8 cellular contexts compared by ENCODE assay signal in the genomic region with DNA sequence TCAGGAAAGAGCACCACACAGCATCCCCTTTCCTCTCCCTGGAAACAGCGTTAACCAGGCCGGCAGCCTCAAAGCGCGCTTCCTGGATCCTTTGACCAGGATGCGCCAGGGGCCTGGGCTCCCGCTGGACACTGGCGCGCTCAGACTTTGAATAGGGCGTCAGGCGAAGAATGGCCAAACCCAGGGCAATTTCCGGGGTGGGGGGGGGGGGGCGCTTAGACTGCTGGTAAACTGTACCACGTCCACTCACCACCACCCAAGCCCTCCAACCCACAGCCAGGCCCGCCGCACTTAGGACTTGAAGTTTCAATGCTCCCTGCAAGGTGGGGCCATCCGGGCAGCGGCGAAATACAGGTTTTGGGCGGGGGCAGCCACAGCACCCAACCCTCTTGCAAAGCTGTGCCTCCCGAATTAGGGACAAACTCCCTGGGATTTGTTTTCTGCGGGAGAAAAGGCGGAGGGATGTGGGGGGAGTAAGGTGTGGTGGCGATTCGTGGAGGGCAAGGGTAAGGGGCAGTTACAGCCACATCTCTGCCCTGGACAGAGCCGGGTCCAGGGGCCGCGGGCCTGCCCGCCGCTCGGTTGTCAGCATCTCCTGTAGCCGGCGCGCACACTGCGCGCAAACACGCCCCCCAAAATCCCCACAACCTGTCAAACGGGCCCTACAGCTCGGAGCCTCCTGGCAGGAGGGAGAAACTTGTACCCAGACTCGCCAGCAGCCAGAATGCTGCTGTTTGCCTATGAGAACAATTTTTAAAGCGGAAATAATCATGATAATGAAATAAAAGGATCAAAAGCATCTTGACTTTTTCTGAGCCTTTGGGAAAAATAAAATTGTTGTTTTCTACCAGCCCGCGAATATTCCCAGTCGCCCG.
DNase-seq lines count a peak whose midpoint lies in the region; TF ChIP-seq lines count a peak whose summit lies in the region.

No MANE protein-coding gene starts in this region.

- peaks cover 6% of the 10 kb centered on the region for H3K4me1 Mint-ChIP-seq in T-helper 1 cell treated with Interleukin-12 subunit alpha and Interleukin-12 subunit beta and Interleukin-4 antibody, amounts not matched to agents 30 μg/mL and 1 μg/mL, for 36 hours (ENCODE audit: low read depth)

- peak overlapping the region in 3 of 5 donors; percentile 20 to 60 (median 52) for H3K9ac ChIP-seq in subcutaneous abdominal adipose tissue (ENCODE audit: low read length in 5 of 5)

- no peaks in the 10 kb centered on the region for H3K9me3 ChIP-seq in subcutaneous abdominal adipose tissue (ENCODE audit: control insufficient read depth in 5 of 5, low read length in 5 of 5)

- no peaks in the 10 kb centered on the region for H3K27me3 ChIP-seq in subcutaneous abdominal adipose tissue (ENCODE audit: control insufficient read depth in 5 of 5, insufficient read depth in 4 of 5, low read length in 5 of 5)

- peak overlapping the region; percentile 61 for H3K4me3 ChIP-seq in WI38 (ENCODE audit: low read depth, low read length)
- H3K4me3 ChIP-seq in subcutaneous abdominal adipose tissue (ENCODE audit: low read depth in 1 of 5, low read length in 5 of 5): peak overlapping the region; percentile 59 to 84 (median 78)

- TF ChIP-seq CTCF in WI38 (IDR thresholded peaks at IDR 0.05; ENCODE audit: low read depth, low read length): no peak

- H3K36me3 Mint-ChIP-seq in T-helper 1 cell treated with Interleukin-12 subunit alpha and Interleukin-12 subunit beta and Interleukin-4 antibody, amounts not matched to agents 30 μg/mL and 1 μg/mL, for 36 hours (ENCODE audit: low read depth): peaks cover 3% of the 10 kb centered on the region

- H3K4me1 ChIP-seq in subcutaneous abdominal adipose tissue (ENCODE audit: control insufficient read depth in 5 of 5, insufficient read depth in 5 of 5, low read length in 5 of 5): peaks cover 0 to 23% (median 19%) of the 10 kb centered on the region in 5 donors

- peaks cover 67% of the 10 kb centered on the region for H3K27me3 Mint-ChIP-seq in T-helper 1 cell treated with Interleukin-12 subunit alpha and Interleukin-12 subunit beta and Interleukin-4 antibody, amounts not matched to agents 30 μg/mL and 1 μg/mL, for 36 hours (ENCODE audit: low read depth)

- no peak overlapping the region for H3K27ac Mint-ChIP-seq in T-helper 1 cell treated with Interleukin-12 subunit alpha and Interleukin-12 subunit beta and Interleukin-4 antibody, amounts not matched to agents 30 μg/mL and 1 μg/mL, for 36 hours

- no peaks in the 10 kb centered on the region for H3K9me3 Mint-ChIP-seq in T-helper 1 cell treated with Interleukin-12 subunit alpha and Interleukin-12 subunit beta and Interleukin-4 antibody, amounts not matched to agents 30 μg/mL and 1 μg/mL, for 36 hours

- H3K36me3 ChIP-seq in subcutaneous abdominal adipose tissue (ENCODE audit: control insufficient read depth in 5 of 5, insufficient read depth in 5 of 5, low read length in 5 of 5): no peaks in the 10 kb centered on the region

- DNase-seq in T-helper 1 cell: no peak
- peak; percentile 28 for DNase-seq in iPS-NIHi7 (ENCODE audit: extremely low spot score)
- no peak for DNase-seq in NCI-H1436 (lab: John Stamatoyannopoulos, UW)
- no peak for DNase-seq in stimulated activated CD4-positive, alpha-beta T cell treated with anti-CD3 and anti-CD28 coated beads, Interleukin-4, amount 100 ng/mL, for 24 hours
- no peak for DNase-seq in foreskin melanocyte

- peak overlapping the region; percentile 25 for H3K4me3 Mint-ChIP-seq in T-helper 1 cell treated with Interleukin-12 subunit alpha and Interleukin-12 subunit beta and Interleukin-4 antibody, amounts not matched to agents 30 μg/mL and 1 μg/mL, for 36 hours

- H3K27ac ChIP-seq in subcutaneous abdominal adipose tissue (ENCODE audit: low read depth, low read length): no peak overlapping the region
